In the genomic region with DNA sequence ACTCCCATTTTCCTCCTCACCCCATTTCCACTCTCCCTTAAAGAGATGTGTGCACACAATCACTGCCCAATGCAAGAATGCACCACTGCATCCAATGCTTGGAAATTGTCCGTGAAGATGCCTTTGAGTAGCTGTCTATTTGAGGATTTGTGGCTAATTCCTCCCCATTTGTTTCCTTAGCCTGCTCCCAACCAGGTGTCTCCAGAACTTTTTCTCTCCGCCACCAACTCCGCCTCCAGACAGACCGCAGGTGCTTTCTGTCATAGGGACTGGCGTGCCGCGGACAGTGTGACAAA, we compare ENCODE assay signal across 8 cellular contexts. TPM values are rescaled to one million over a fixed set of nuclear protein-coding genes. Genes with fewer than 3 reads are reported as not detected.
DNase-seq lines count a peak whose midpoint lies in the region; ATAC-seq and TF ChIP-seq lines count a peak whose summit lies in the region.

No MANE protein-coding gene starts in this region.

- H3K36me3 ChIP-seq in brain microvascular endothelial cell (replicated peaks) (no peaks in the 10 kb centered on the region), mucosa of rectum (ENCODE audit: control insufficient read depth in 2 of 2, insufficient read depth in 2 of 2, low read length in 2 of 2) (no peaks in the 10 kb centered on the region)

- no peaks in the 10 kb centered on the region for H3K27me3 Mint-ChIP-seq in T-helper 1 cell treated with Interleukin-12 subunit alpha and Interleukin-12 subunit beta and Interleukin-4 antibody, amounts not matched to agents 30 μg/mL and 1 μg/mL, for 36 hours (ENCODE audit: low read depth)

- H3K4me3 ChIP-seq in brain microvascular endothelial cell (ENCODE audit: low read depth, low read length), result peak overlapping the region; percentile 95
- H3K4me3 ChIP-seq in mucosa of rectum (ENCODE audit: low read length in 2 of 2), result peak overlapping the region; percentile 95 to 99

- no peak for TF ChIP-seq CTCF in brain microvascular endothelial cell (IDR thresholded peaks at IDR 0.05; ENCODE audit: low read depth, low read length, missing control alignments)

- H3K27ac Mint-ChIP-seq in T-helper 1 cell treated with Interleukin-12 subunit alpha and Interleukin-12 subunit beta and Interleukin-4 antibody, amounts not matched to agents 30 μg/mL and 1 μg/mL, for 36 hours, result peak overlapping the region; percentile 93

- peaks cover 31 to 44% of the 10 kb centered on the region in 2 donors for H3K4me1 ChIP-seq in mucosa of rectum (ENCODE audit: control insufficient read depth in 2 of 2, insufficient read depth in 2 of 2, low read length in 2 of 2)

- peak overlapping the region; percentile 87 to 98 for H3K9ac ChIP-seq in mucosa of rectum (ENCODE audit: low read depth in 1 of 2, low read length in 2 of 2)

- in situ Hi-C loops in brain microvascular endothelial cell (cut with HindIII; ENCODE audit: low pct_ligation_motif_present, low sequenced_read_pairs), result no loop called here

- H3K27ac ChIP-seq in brain microvascular endothelial cell, result no peak overlapping the region
- peak overlapping the region; percentile 97 to 98 for H3K27ac ChIP-seq in mucosa of rectum (ENCODE audit: low read depth in 2 of 2, low read length in 2 of 2)

- H3K36me3 Mint-ChIP-seq in T-helper 1 cell treated with Interleukin-12 subunit alpha and Interleukin-12 subunit beta and Interleukin-4 antibody, amounts not matched to agents 30 μg/mL and 1 μg/mL, for 36 hours (ENCODE audit: low read depth), result peaks cover 11% of the 10 kb centered on the region

- no peaks in the 10 kb centered on the region for H3K27me3 ChIP-seq in brain microvascular endothelial cell (replicated peaks)
- H3K27me3 ChIP-seq in mucosa of rectum (ENCODE audit: control insufficient read depth in 2 of 2, insufficient read depth in 2 of 2, low read length in 2 of 2), result no peaks in the 10 kb centered on the region

- peak overlapping the region; percentile 92 for H3K4me3 Mint-ChIP-seq in T-helper 1 cell treated with Interleukin-12 subunit alpha and Interleukin-12 subunit beta and Interleukin-4 antibody, amounts not matched to agents 30 μg/mL and 1 μg/mL, for 36 hours

- no peaks in the 10 kb centered on the region for H3K9me3 ChIP-seq in mucosa of rectum (ENCODE audit: control insufficient read depth in 2 of 2, low read length in 2 of 2)

- H3K4me1 Mint-ChIP-seq in T-helper 1 cell treated with Interleukin-12 subunit alpha and Interleukin-12 subunit beta and Interleukin-4 antibody, amounts not matched to agents 30 μg/mL and 1 μg/mL, for 36 hours (ENCODE audit: low read depth), result peaks cover 61% of the 10 kb centered on the region

- ATAC-seq in HG03432 (IDR thresholded peaks at IDR 0.05; ENCODE audit: unreplicated experiment), result peak; percentile 13

- DNase-seq in T-helper 1 cell (no peak), brain microvascular endothelial cell (no peak), H4 (ENCODE audit: low spot score) (no peak), AG08396 (ENCODE audit: low spot score) (no peak), EL (no peak)

- H3K9me3 Mint-ChIP-seq in T-helper 1 cell treated with Interleukin-12 subunit alpha and Interleukin-12 subunit beta and Interleukin-4 antibody, amounts not matched to agents 30 μg/mL and 1 μg/mL, for 36 hours, result peaks cover 4% of the 10 kb centered on the region

RNA-seq across cellular contexts. Expression of gene TM9SF2, which starts 0.5 kb away (rescaled TPM):
- total RNA-seq in H4 (2014; rRNA removed; shearing (Covaris generic)), result 112 and 127 TPM in 2 replicates
